In genomic region chr17:73192219-73192893, GRCh38 we compare ENCODE assay signal across 1 cellular context.
TF ChIP-seq lines count a peak whose summit lies in the region.

No MANE protein-coding gene starts in this region.

TF ChIP-seq in H1, 55 proteins besides CTCF, POLR2A, EP300 and RAD21:
- TF ChIP-seq BACH1 (IDR thresholded peaks at IDR 0.05; ENCODE audit: low read length), result 0 out of 2 replicates have a peak, but pooled peaks have one; percentile 3
- TF ChIP-seq, protein P1, sequence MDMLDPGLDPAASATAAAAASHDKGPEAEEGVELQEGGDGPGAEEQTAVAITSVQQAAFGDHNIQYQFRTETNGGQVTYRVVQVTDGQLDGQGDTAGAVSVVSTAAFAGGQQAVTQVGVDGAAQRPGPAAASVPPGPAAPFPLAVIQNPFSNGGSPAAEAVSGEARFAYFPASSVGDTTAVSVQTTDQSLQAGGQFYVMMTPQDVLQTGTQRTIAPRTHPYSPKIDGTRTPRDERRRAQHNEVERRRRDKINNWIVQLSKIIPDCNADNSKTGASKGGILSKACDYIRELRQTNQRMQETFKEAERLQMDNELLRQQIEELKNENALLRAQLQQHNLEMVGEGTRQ (IDR thresholded peaks at IDR 0.05; ENCODE audit: low read length), result no peak
- TF ChIP-seq SUZ12 (IDR thresholded peaks at IDR 0.05; ENCODE audit: low read length), result no peak
- no peak for TF ChIP-seq POU5F1 (IDR thresholded peaks at IDR 0.05; ENCODE audit: low read depth, low read length)
- TF ChIP-seq EZH2 (IDR thresholded peaks at IDR 0.05; ENCODE audit: low read depth, low read length, severe bottlenecking), result no peak
- no peak for TF ChIP-seq SP2 (IDR thresholded peaks at IDR 0.05; ENCODE audit: low read length)
- TF ChIP-seq TCF12 (IDR thresholded peaks at IDR 0.05; ENCODE audit: low read depth, low read length), result no peak
- no peak for TF ChIP-seq CTBP2 (IDR thresholded peaks at IDR 0.05; ENCODE audit: borderline replicate concordance, insufficient read depth, insufficient read length, low read length)
- no peak for TF ChIP-seq HDAC6 (IDR thresholded peaks at IDR 0.05; ENCODE audit: low read depth, low read length)
- peak; percentile 62; the same call in 1 of the 2 replicates for TF ChIP-seq POLR2AphosphoS5 (IDR thresholded peaks at IDR 0.05; ENCODE audit: low read depth, low read length)
- TF ChIP-seq PHF8 (conservative IDR thresholded peaks at IDR 0.05; ENCODE audit: low read depth, low read length), result peak; percentile 53
- no peak for TF ChIP-seq MAFK (IDR thresholded peaks at IDR 0.05; ENCODE audit: low read depth, low read length)
- no peak for TF ChIP-seq ATF3 (IDR thresholded peaks at IDR 0.05; ENCODE audit: insufficient read depth, low read depth, low read length)
- no peak for TF ChIP-seq SAP30 (IDR thresholded peaks at IDR 0.05; ENCODE audit: insufficient read depth, insufficient replicate concordance, low read length)
- peak; percentile 74 for TF ChIP-seq TAF1 (IDR thresholded peaks at IDR 0.05; ENCODE audit: low read depth, low read length)
- TF ChIP-seq SIRT6 (IDR thresholded peaks at IDR 0.05; ENCODE audit: low read length), result no peak
- no peak for TF ChIP-seq FOSL1 (IDR thresholded peaks at IDR 0.05; ENCODE audit: insufficient read depth, low read depth, low read length)
- no peak for TF ChIP-seq TAF7 (optimal IDR thresholded peaks at IDR 0.05; ENCODE audit: borderline replicate concordance, low read depth, low read length)
- TF ChIP-seq ATF2 (IDR thresholded peaks at IDR 0.05; ENCODE audit: low read length), result no peak
- TF ChIP-seq GABPA (IDR thresholded peaks at IDR 0.05; ENCODE audit: borderline replicate concordance, insufficient read depth, low read length), result no peak
- no peak for TF ChIP-seq RXRA (IDR thresholded peaks at IDR 0.05; ENCODE audit: insufficient read depth, low read depth, low read length)
- TF ChIP-seq NRF1 (IDR thresholded peaks at IDR 0.05; ENCODE audit: low read depth, low read length), result peak; percentile 43; the same call in 1 of the 2 replicates
- TF ChIP-seq RNF2 (IDR thresholded peaks at IDR 0.05; ENCODE audit: borderline replicate concordance, low read depth, low read length, missing control alignments, poor library complexity, severe bottlenecking), result no peak
- TF ChIP-seq SRF (IDR thresholded peaks at IDR 0.05; ENCODE audit: low read depth, low read length), result no peak
- peak; percentile 8; the same call in 1 of the 2 replicates for TF ChIP-seq TBP (IDR thresholded peaks at IDR 0.05; ENCODE audit: low read depth, low read length)
- TF ChIP-seq RBBP5 (IDR thresholded peaks at IDR 0.05; ENCODE audit: borderline replicate concordance, low read depth, low read length), result peak; percentile 51; the same call in 1 of the 2 replicates
